Comparison of ENCODE assay signal across 19 cellular contexts in the genomic region with DNA sequence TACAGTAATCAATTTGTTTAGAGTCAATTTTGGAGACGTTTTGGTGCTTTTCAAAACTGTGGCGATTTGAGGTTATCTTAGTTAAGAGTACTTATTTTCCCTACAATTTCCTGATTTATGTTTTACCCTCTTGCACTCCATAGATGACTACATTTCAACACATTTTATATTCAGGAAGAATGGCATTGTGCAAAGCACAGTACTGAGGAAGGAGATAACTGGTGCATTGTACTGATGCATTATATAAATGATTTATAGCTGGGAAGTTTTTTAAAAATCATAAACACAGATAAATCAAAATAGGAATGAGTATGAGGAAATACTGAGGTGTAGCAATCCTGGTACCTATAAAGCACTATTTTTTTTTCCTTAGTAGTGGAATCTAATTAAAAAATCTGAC. TPM values are rescaled to one million over a fixed set of nuclear protein-coding genes. Genes with fewer than 3 reads are reported as not detected.
DNase-seq lines count a peak whose midpoint lies in the region; ATAC-seq, FAIRE-seq and TF ChIP-seq lines count a peak whose summit lies in the region.
"Had no signal": no experiment of that assay in that cellular context is flagged by ENCODE, and none has a peak within 500 bp of the region (broad histone marks: within the 10 kb centered on the region; RNA-seq: fewer than 3 reads in every experiment).

No MANE protein-coding gene starts in this region.

- H3K36me3 Mint-ChIP-seq in CD14-positive monocyte = peaks cover 27 to 37% of the 10 kb centered on the region in 2 donors

- intact Hi-C loops in CD14-positive monocyte (cut with micrococcal nuclease) = loop anchor here (5.0 to 10.0 kb wide), 2 partner anchors 90 to 108 kb away; no protein-coding TSS in a partner anchor
- intact Hi-C loops in heart right ventricle (cut with DNase I) = loop anchor here in 2 of 10 donors (10.0 kb wide), 2 partner anchors 92 to 108 kb away; no protein-coding TSS in a partner anchor

- peak overlapping the region; percentile 100 for H3K4me3 ChIP-seq in SU-DHL-6 (ENCODE audit: insufficient read depth, low read length, poor library complexity, severe bottlenecking)
- no peak overlapping the region for H3K4me3 ChIP-seq in keratinocyte (ENCODE audit: control insufficient read depth in 2 of 3, extremely low read depth in 1 of 3, insufficient read depth in 2 of 3, low read depth in 1 of 3, low read length in 3 of 3)
- no peak overlapping the region for H3K4me3 ChIP-seq in heart right ventricle
- H3K4me3 ChIP-seq: hepatocyte, sigmoid colon had no signal

- H3K9ac ChIP-seq in SU-DHL-6 (ENCODE audit: low read length) (peak overlapping the region; percentile 99), keratinocyte (ENCODE audit: control insufficient read depth, extremely low read depth, insufficient read depth, low read length) (no peak overlapping the region)

- DNase-seq in CD14-positive monocyte (ENCODE audit: low spot score) (no peak), GF-D8 (lab: John Stamatoyannopoulos, UW) (peak; percentile 68), keratinocyte (ENCODE audit: low read depth, low spot score) (no peak), NCI-H82 (lab: John Stamatoyannopoulos, UW) (no peak), heart right ventricle (no peak)
- DNase-seq: activated CD4-positive, alpha-beta T cell treated with anti-CD3 and anti-CD28 coated beads for 48 hours; central memory CD4-positive, alpha-beta T cell; left ventricle myocardium superior; NCI-H2171; sigmoid colon; T-cell had no signal

- peak overlapping the region; percentile 2 to 76 (median 52) for H3K27ac Mint-ChIP-seq in CD14-positive monocyte
- H3K27ac Mint-ChIP-seq: T-cell had no signal

- H4K20me1 ChIP-seq in SU-DHL-6 (ENCODE audit: low read depth, low read length) = peaks cover 73% of the 10 kb centered on the region
- H4K20me1 ChIP-seq in keratinocyte (ENCODE audit: control insufficient read depth, extremely low read depth, insufficient read depth, low read length) = no peaks in the 10 kb centered on the region

- peaks cover 0 to 1% (median 0%) of the 10 kb centered on the region in 3 donors for H3K27me3 Mint-ChIP-seq in CD14-positive monocyte (ENCODE audit: low read depth in 3 of 3)
- H3K27me3 Mint-ChIP-seq: T-cell had no signal

- FAIRE-seq in keratinocyte (lab: Jason Lieb, UNC) = no peak
- FAIRE-seq: G401.6 had no signal

- peak overlapping the region in 1 of 2 donors; percentile 51 for H3K4me3 Mint-ChIP-seq in CD14-positive monocyte

- ATAC-seq in GM19324 (IDR thresholded peaks at IDR 0.05; ENCODE audit: low FRiP score, unreplicated experiment) (no peak), heart right ventricle (no peak)
- ATAC-seq: HCT116, left ventricle myocardium superior, Panc1, T-cell had no signal

- H3F3A ChIP-seq in SU-DHL-6 (ENCODE audit: insufficient read depth) = peaks cover 71% of the 10 kb centered on the region

- H3K36me3 ChIP-seq in SU-DHL-6 (ENCODE audit: low read length) (peaks cover 81% of the 10 kb centered on the region), keratinocyte (ENCODE audit: control insufficient read depth in 2 of 2, extremely low read depth in 1 of 2, insufficient read depth in 2 of 2, low read length in 2 of 2) (no peaks in the 10 kb centered on the region), heart right ventricle (peaks cover 0 to 5% (median 0%) of the 10 kb centered on the region in 9 donors)

- H3K4me1 ChIP-seq in keratinocyte (ENCODE audit: control insufficient read depth, extremely low read depth, insufficient read depth, low read length) (peaks cover 12% of the 10 kb centered on the region), heart right ventricle (peaks cover 0 to 61% (median 37%) of the 10 kb centered on the region in 9 donors)

- peak overlapping the region; percentile 90 for H3K4me2 ChIP-seq in SU-DHL-6 (ENCODE audit: low read depth, low read length, poor library complexity, severe bottlenecking)
- peak overlapping the region; percentile 36 for H3K4me2 ChIP-seq in keratinocyte (ENCODE audit: control insufficient read depth, extremely low read depth, insufficient read depth, low read depth, low read length)
- H3K4me2 ChIP-seq: hepatocyte had no signal

- no peaks in the 10 kb centered on the region for H3K9me3 Mint-ChIP-seq in CD14-positive monocyte
- H3K9me3 Mint-ChIP-seq: T-cell had no signal

- H2AFZ ChIP-seq in SU-DHL-6 (ENCODE audit: low read depth, low read length, severe bottlenecking) (no peak overlapping the region), keratinocyte (ENCODE audit: control insufficient read depth, low read length) (no peak overlapping the region)
- H2AFZ ChIP-seq: hepatocyte had no signal

- no peaks in the 10 kb centered on the region for H3K9me2 ChIP-seq in SU-DHL-6 (replicated peaks; ENCODE audit: insufficient read depth, low read length)

- H3K27me3 ChIP-seq in SU-DHL-6 (ENCODE audit: low read length) (no peaks in the 10 kb centered on the region), keratinocyte (ENCODE audit: control insufficient read depth, extremely low read depth, insufficient read depth, low read length) (no peaks in the 10 kb centered on the region), heart right ventricle (no peaks in the 10 kb centered on the region)
- H3K27me3 ChIP-seq: hepatocyte, sigmoid colon had no signal

- H3K79me2 ChIP-seq in SU-DHL-6 (ENCODE audit: insufficient read depth, low read length) = peaks cover 100% of the 10 kb centered on the region
- peaks cover 83% of the 10 kb centered on the region for H3K79me2 ChIP-seq in keratinocyte (ENCODE audit: control insufficient read depth, insufficient read depth, low read length)

- no peaks in the 10 kb centered on the region for H3K9me3 ChIP-seq in SU-DHL-6 (ENCODE audit: insufficient read depth, low read length)
- H3K9me3 ChIP-seq in keratinocyte (ENCODE audit: control insufficient read depth, low read depth, low read length) = no peaks in the 10 kb centered on the region
- no peaks in the 10 kb centered on the region for H3K9me3 ChIP-seq in heart right ventricle
- H3K9me3 ChIP-seq: sigmoid colon had no signal

- TF ChIP-seq CTCF in CD14-positive monocyte (IDR thresholded peaks at IDR 0.05) (no peak), SU-DHL-6 (IDR thresholded peaks at IDR 0.05; ENCODE audit: insufficient read depth, low read length, poor library complexity, severe bottlenecking) (no peak), keratinocyte (optimal IDR thresholded peaks at IDR 0.05 in 1 of 3, IDR thresholded peaks at IDR 0.05 in 1 of 3, conservative IDR thresholded peaks at IDR 0.05 in 1 of 3; ENCODE audit: extremely low read depth in 1 of 3, insufficient read depth in 2 of 3, low read length in 3 of 3) (no peak), heart right ventricle (IDR thresholded peaks at IDR 0.05) (no peak)

- no peaks in the 10 kb centered on the region for H3K9me1 ChIP-seq in keratinocyte (ENCODE audit: control insufficient read depth, extremely low read depth, insufficient read depth, low read length)

- dilution Hi-C loops in keratinocyte (cut with MboI; ENCODE audit: extremely low pct_ligation_motif_present, low sequenced_read_pairs) = no loop called here

- peak overlapping the region; percentile 98 for H3K27ac ChIP-seq in SU-DHL-6 (ENCODE audit: low read depth, low read length)
- H3K27ac ChIP-seq in keratinocyte (ENCODE audit: control insufficient read depth, insufficient read depth, low read length) = no peak overlapping the region
- no peak overlapping the region for H3K27ac ChIP-seq in heart right ventricle
- H3K27ac ChIP-seq: C4-2B, epithelial cell of prostate, hepatocyte, sigmoid colon had no signal

- H3K4me1 Mint-ChIP-seq in CD14-positive monocyte = peaks cover 41% of the 10 kb centered on the region

- WGBS in heart right ventricle, 2 donors = 69 to 79% methylated on average over 2 of the region's 2 CpGs

RNA-seq across cellular contexts. Expression of gene REL, which starts 5.6 kb away (rescaled TPM):
- polyA plus RNA-seq in CD14-positive monocyte (10 to 100 TPM; 18.3 to 34.3 TPM), keratinocyte (8.0 to 9.0 TPM (median 8.0 TPM) in 3 replicates), heart right ventricle (1 to 10 TPM in 1 of 2 donors, under 1 TPM in 1; 0.49 to 1.1 TPM)
- 17.5 TPM for polyA plus RNA-seq in keratinocyte (2011; ENCODE audit: low read depth)
- 4.0 and 6.9 TPM in 2 replicates for polyA plus RNA-seq in keratinocyte (2011; cell fraction: cytosol; rRNA removed)
- 14.3 and 15.8 TPM in 2 replicates for polyA plus RNA-seq in keratinocyte (2011; cell fraction: nucleus; rRNA removed)
- polyA plus RNA-seq in keratinocyte (2012; ENCODE audit: low replicate concordance) = 5.7 and 5.9 TPM in 2 replicates
- 6.5 to 23.8 TPM (median 13.5 TPM) in 3 replicates for polyA minus RNA-seq in keratinocyte
- polyA minus RNA-seq in keratinocyte (2011; cell fraction: cytosol; rRNA and poly(A)+ RNA removed) = 2.9 TPM
- polyA minus RNA-seq in keratinocyte (2011; cell fraction: nucleus; rRNA and poly(A)+ RNA removed) = 15.3 and 37.2 TPM in 2 replicates
- 10 to 100 TPM in 1 of 10 donors, 1 to 10 TPM in 9; 4.5 to 11.7 (median 6.6) TPM for total RNA-seq in heart right ventricle
